25 cellular contexts compared by ENCODE assay signal in the genomic region with DNA sequence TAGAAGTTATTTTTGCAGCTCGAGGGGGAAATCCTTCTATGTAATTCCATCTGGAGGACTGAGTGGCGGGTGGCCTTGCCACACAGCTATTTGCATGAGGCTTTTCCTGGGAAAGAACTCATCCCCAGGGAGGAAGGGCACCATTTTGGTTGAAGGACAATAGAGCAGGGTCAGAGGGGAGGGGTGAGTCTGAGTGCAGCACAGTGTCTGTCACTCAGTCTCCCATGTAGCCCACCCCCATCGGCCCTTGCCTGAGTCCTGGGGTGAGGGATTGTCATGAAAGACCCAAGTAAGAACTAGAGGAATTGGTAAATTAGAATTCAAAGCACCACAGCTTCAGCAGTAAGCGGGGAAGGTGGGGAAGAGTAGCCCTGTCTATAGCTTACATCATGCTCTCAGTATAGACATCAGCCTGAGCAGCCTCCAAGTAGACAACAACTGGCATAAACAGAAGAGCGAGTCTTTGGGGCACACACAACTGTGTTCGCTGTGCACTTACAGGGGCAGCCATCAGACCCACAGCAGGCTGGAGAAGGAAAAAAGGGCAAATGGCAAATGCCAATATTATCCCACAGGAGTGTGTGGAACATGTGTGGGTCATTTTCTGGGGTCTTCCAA.
DNase-seq lines count a peak whose midpoint lies in the region; ATAC-seq, FAIRE-seq and TF ChIP-seq lines count a peak whose summit lies in the region.
"Had no signal": no experiment of that assay in that cellular context is flagged by ENCODE, and none has a peak within 500 bp of the region (broad histone marks: within the 10 kb centered on the region; RNA-seq: fewer than 3 reads in every experiment).

No MANE protein-coding gene starts in this region.

- TF ChIP-seq CTCF in H9 (conservative IDR thresholded peaks at IDR 0.05) = no peak
- TF ChIP-seq CTCF in H1 (IDR thresholded peaks at IDR 0.05; ENCODE audit: control extremely low read depth in 1 of 3, insufficient read depth in 1 of 3, low read depth in 1 of 3, low read length in 3 of 3) = no peak
- TF ChIP-seq CTCF in hepatocyte (IDR thresholded peaks at IDR 0.05; ENCODE audit: poor library complexity) = no peak

- H2BK12ac ChIP-seq in H9 (ENCODE audit: insufficient read length, low read depth, low read length) = peak overlapping the region; percentile 4
- H2BK12ac ChIP-seq in H1 (ENCODE audit: low read depth, low read length) = peak overlapping the region; percentile 94
- H2BK12ac ChIP-seq in trophoblast cell (ENCODE audit: low read length) = peak overlapping the region; percentile 41

- H3K9me2 ChIP-seq in hepatocyte (replicated peaks; ENCODE audit: insufficient read depth) = no peaks in the 10 kb centered on the region

- H2BK20ac ChIP-seq in H9 (ENCODE audit: low read depth, low read length, poor library complexity, severe bottlenecking) (no peak overlapping the region), H1 (ENCODE audit: low read length) (peak overlapping the region; percentile 57; the same call in 1 of the 2 replicates)

- CTCF ChIA-PET in H1 (lab: Charles Lee; ENCODE audit: partially characterized antibody) = interaction anchor here (0.9 to 2.3 kb wide), 8 partner anchors 10 to 152 kb away, joined by 3 to 11 read pairs (median 4); a partner anchor contains a TSS

- no peak overlapping the region for H3K27ac ChIP-seq in H9 (ENCODE audit: insufficient read length, low read depth, low read length)
- peak overlapping the region; percentile 31; the same call in 1 of the 2 replicates for H3K27ac ChIP-seq in H1 (ENCODE audit: low read depth, low read length)
- H3K27ac ChIP-seq in trophoblast cell (ENCODE audit: low read depth, low read length) = no peak overlapping the region
- no peak overlapping the region for H3K27ac ChIP-seq in hepatocyte
- H3K27ac ChIP-seq: HL-60, parathyroid adenoma had no signal

- H3K14ac ChIP-seq in H9 (ENCODE audit: insufficient read depth, low read length) (peak overlapping the region; percentile 42; the same call in 1 of the 2 replicates), H1 (ENCODE audit: insufficient read length) (no peak overlapping the region), trophoblast cell (ENCODE audit: low read length) (no peak overlapping the region)

- no peaks in the 10 kb centered on the region for H3K79me2 ChIP-seq in H9 (ENCODE audit: insufficient read depth, low read length)
- no peaks in the 10 kb centered on the region for H3K79me2 ChIP-seq in H1 (ENCODE audit: control insufficient read depth in 1 of 2, insufficient read depth in 2 of 2, low read length in 2 of 2)
- H3K79me2 ChIP-seq in trophoblast cell (ENCODE audit: control insufficient read depth, insufficient read depth, low read length, poor library complexity) = no peaks in the 10 kb centered on the region
- H3K79me2 ChIP-seq in hepatocyte = no peaks in the 10 kb centered on the region
- H3K79me2 ChIP-seq: parathyroid adenoma had no signal

- H2AK5ac ChIP-seq in H9 (ENCODE audit: insufficient read length, low read length) = no peak overlapping the region
- H2AK5ac ChIP-seq in H1 (ENCODE audit: low read depth, low read length) = 0 out of 2 replicates have a peak overlapping the region, but pooled peaks have one; percentile 42
- no peak overlapping the region for H2AK5ac ChIP-seq in trophoblast cell (ENCODE audit: low read length)

- H3K27me3 Mint-ChIP-seq in H9 (ENCODE audit: low read depth) = no peaks in the 10 kb centered on the region

- no peaks in the 10 kb centered on the region for H3K79me1 ChIP-seq in H9 (ENCODE audit: insufficient read depth, low read depth, low read length, poor library complexity, severe bottlenecking)
- no peaks in the 10 kb centered on the region for H3K79me1 ChIP-seq in H1 (ENCODE audit: low read depth, low read length)
- H3K79me1 ChIP-seq in trophoblast cell (ENCODE audit: low read length) = peaks cover 3% of the 10 kb centered on the region

- H3K9me3 Mint-ChIP-seq in H9 = no peaks in the 10 kb centered on the region
- H3K9me3 Mint-ChIP-seq: activated naive CD4-positive, alpha-beta T cell treated with anti-CD3 and anti-CD28 coated beads, Interleukin-2, amount 50 U/mL, for 72 hours; effector memory CD8-positive, alpha-beta T cell; HFFc6 had no signal

- H2BK15ac ChIP-seq in H9 (ENCODE audit: low read depth, low read length) (no peak overlapping the region), H1 (ENCODE audit: low read length) (0 out of 2 replicates have a peak overlapping the region, but pooled peaks have one; percentile 13)

- no peak overlapping the region for H4K91ac ChIP-seq in H9 (ENCODE audit: insufficient read length, low read depth, low read length)
- H4K91ac ChIP-seq in H1 (replicated peaks; ENCODE audit: insufficient read length, low read length) = peak overlapping the region; percentile 92
- peak overlapping the region; percentile 13 for H4K91ac ChIP-seq in trophoblast cell (ENCODE audit: low read depth, low read length)

- H3K4me2 ChIP-seq in H9 (ENCODE audit: insufficient read depth, insufficient read length, low read length) (no peak overlapping the region), H1 (ENCODE audit: insufficient read depth in 1 of 2, low read depth in 2 of 2, low read length in 2 of 2) (peak overlapping the region; percentile 26 to 36; a peak in 2 of 4 replicates), trophoblast cell (ENCODE audit: low read length) (no peak overlapping the region), hepatocyte (no peak overlapping the region)

- POLR2A ChIA-PET in H1 (lab: Charles Lee; ENCODE audit: partially characterized antibody) = interaction anchor here (1.3 to 1.6 kb wide), 3 partner anchors 42 to 227 kb away, joined by 3 read pairs; a partner anchor contains a TSS

- H3K23me2 ChIP-seq in H9 (ENCODE audit: insufficient read length, low read depth, low read length, poor library complexity, severe bottlenecking) (no peaks in the 10 kb centered on the region), H1 (ENCODE audit: low read depth, low read length) (no peaks in the 10 kb centered on the region)

- no peak overlapping the region for H3K9ac ChIP-seq in H9 (ENCODE audit: extremely low read depth, insufficient read length, low read length)
- H3K9ac ChIP-seq in H1 (replicated peaks in 1 of 4; ENCODE audit: extremely low read depth in 1 of 4, low read depth in 3 of 4, low read length in 3 of 4) = no peak overlapping the region
- H3K9ac ChIP-seq in trophoblast cell (ENCODE audit: low read length) = no peak overlapping the region
- H3K9ac ChIP-seq: parathyroid adenoma had no signal

- H3K4me1 ChIP-seq in H9 (ENCODE audit: insufficient read depth, low read length) (peaks cover 9% of the 10 kb centered on the region), H1 (replicated peaks in 1 of 4; ENCODE audit: control insufficient read depth in 3 of 4, insufficient read depth in 4 of 4, low read length in 3 of 4) (peaks cover 4 to 21% (median 12%) of the 10 kb centered on the region in 4 experiments; a peak in 4 of 7 replicates), trophoblast cell (ENCODE audit: control insufficient read depth in 1 of 2, insufficient read depth in 2 of 2, low read length in 2 of 2) (peaks cover 5 to 15% of the 10 kb centered on the region in 2 experiments), hepatocyte (ENCODE audit: insufficient read depth) (peaks cover 9% of the 10 kb centered on the region)
- H3K4me1 ChIP-seq: parathyroid adenoma had no signal

- H3T11ph ChIP-seq in H9 (ENCODE audit: low read length) = no peak overlapping the region

- H4K12ac ChIP-seq in trophoblast cell (ENCODE audit: low read depth, low read length) = no peak overlapping the region

- peak overlapping the region; percentile 54 for H3K18ac ChIP-seq in H9 (ENCODE audit: insufficient read length, low read depth, low read length)
- peak overlapping the region; percentile 89 for H3K18ac ChIP-seq in H1 (ENCODE audit: extremely low read depth, low read length)
- H3K18ac ChIP-seq in trophoblast cell (ENCODE audit: low read length) = no peak overlapping the region

- peak; percentile 60 for DNase-seq in H9
- peak in 1 of 2 experiments; percentile 55 for DNase-seq in H1 (ENCODE audit: low read depth in 1 of 2, low spot score in 2 of 2)
- DNase-seq in iPS DF 19.7 (ENCODE audit: low read depth, low spot score) = peak; percentile 57
- DNase-seq in trophoblast cell = no peak
- DNase-seq in hepatocyte (ENCODE audit: low spot score) = no peak
- no peak for DNase-seq in CD1c-positive myeloid dendritic cell (ENCODE audit: extremely low spot score)
- no peak for DNase-seq in H4 (ENCODE audit: low spot score)
- DNase-seq: CD8-positive, alpha-beta T cell; cerebellar nuclear complex; effector memory CD8-positive, alpha-beta T cell; HFFc6; MM.1S; naive thymus-derived CD8-positive, alpha-beta T cell; NCI-H1436 treated with DMSO at 0.1 percent for 48 hours; NCI-H2171; NCI-H526 treated with DMSO at 0.1 percent for 48 hours; stimulated activated CD4-positive, alpha-beta T cell treated with anti-CD3 and anti-CD28 coated beads, Interleukin-2, amount 100 ng/mL, for 24 hours; stimulated activated naive CD4-positive, alpha-beta T cell treated with Interleukin-2 at 50 U/mL for 16 hours had no signal

- H3K4me3 Mint-ChIP-seq in H9 = no peak overlapping the region; a peak in 2 of 5 replicates
- H3K4me3 Mint-ChIP-seq: CD8-positive, alpha-beta T cell; effector memory CD8-positive, alpha-beta T cell; HFFc6; naive thymus-derived CD8-positive, alpha-beta T cell had no signal

- H4K8ac ChIP-seq in H9 (replicated peaks; ENCODE audit: insufficient read length, low read depth, low read length) (no peak overlapping the region), H1 (ENCODE audit: extremely low read depth, insufficient read depth, low read length) (no peak overlapping the region), trophoblast cell (ENCODE audit: low read depth, low read length) (no peak overlapping the region)

- peak; percentile 55 for FAIRE-seq in H1 (lab: Jason Lieb, UNC)
- FAIRE-seq: GM12892, keratinocyte had no signal

- no peak overlapping the region for H3K56ac ChIP-seq in H9 (ENCODE audit: insufficient read length, low read depth, low read length)
- H3K56ac ChIP-seq in H1 (replicated peaks; ENCODE audit: insufficient read length, low read depth, low read length) = no peak overlapping the region

- no peak overlapping the region for H3K4ac ChIP-seq in H9 (ENCODE audit: low read depth, low read length)
- peak overlapping the region; percentile 6 for H3K4ac ChIP-seq in H1 (replicated peaks; ENCODE audit: insufficient read length, low read depth, low read length)
- no peak overlapping the region for H3K4ac ChIP-seq in trophoblast cell (ENCODE audit: low read depth, low read length)

- H2AFZ ChIP-seq in H9 (ENCODE audit: low read length) (no peak overlapping the region), H1 (ENCODE audit: low read length) (0 out of 2 replicates have a peak overlapping the region, but pooled peaks have one; percentile 65), trophoblast cell (ENCODE audit: insufficient read depth, low read length, poor library complexity) (peak overlapping the region; percentile 15), hepatocyte (no peak overlapping the region)
- H2AFZ ChIP-seq: parathyroid adenoma had no signal

- no peak for TF ChIP-seq RAD21 in H1 (IDR thresholded peaks at IDR 0.05 in 1 of 2, conservative IDR thresholded peaks at IDR 0.05 in 1 of 2; ENCODE audit: low read depth in 2 of 2, low read length in 2 of 2)

- no peak for ATAC-seq in HG02759 (IDR thresholded peaks at IDR 0.05; ENCODE audit: unreplicated experiment)
- ATAC-seq: activated naive CD4-positive, alpha-beta T cell treated with anti-CD3 and anti-CD28 coated beads, Interleukin-2, amount 50 U/mL, for 72 hours; CD8-positive, alpha-beta T cell; effector memory CD8-positive, alpha-beta T cell; naive thymus-derived CD8-positive, alpha-beta T cell had no signal

- H4K20me1 ChIP-seq in H9 (ENCODE audit: control insufficient read depth, insufficient read depth, insufficient read length) (no peaks in the 10 kb centered on the region), H1 (replicated peaks in 1 of 2; ENCODE audit: control insufficient read depth in 1 of 2, insufficient read depth in 2 of 2, low read length in 2 of 2) (no peaks in the 10 kb centered on the region), hepatocyte (ENCODE audit: insufficient read depth, poor library complexity, severe bottlenecking) (no peaks in the 10 kb centered on the region)

- no peaks in the 10 kb centered on the region for H3K9me3 ChIP-seq in H9 (ENCODE audit: control insufficient read depth, low read depth, low read length)
- H3K9me3 ChIP-seq in H1 (ENCODE audit: insufficient read depth in 2 of 2, low read depth in 1 of 2, low read length in 1 of 2) = no peaks in the 10 kb centered on the region
- no peaks in the 10 kb centered on the region for H3K9me3 ChIP-seq in trophoblast cell (ENCODE audit: insufficient read depth, low read depth, low read length)
- H3K9me3 ChIP-seq in hepatocyte (ENCODE audit: low read depth) = no peaks in the 10 kb centered on the region
- H3K9me3 ChIP-seq: ascending aorta had no signal

- H3K36me3 Mint-ChIP-seq in H9 (ENCODE audit: insufficient read depth in 1 of 3, low read depth in 3 of 3) = no peaks in the 10 kb centered on the region; a peak in 1 of 7 replicates
- H3K36me3 Mint-ChIP-seq: activated naive CD4-positive, alpha-beta T cell treated with anti-CD3 and anti-CD28 coated beads, Interleukin-2, amount 50 U/mL, for 72 hours; CD8-positive, alpha-beta T cell had no signal

- H3K4me1 Mint-ChIP-seq in H9 = peaks cover 43 to 46% of the 10 kb centered on the region in 2 experiments
- H3K4me1 Mint-ChIP-seq: naive thymus-derived CD8-positive, alpha-beta T cell had no signal

- peak overlapping the region; percentile 84 to 95 (median 89) for H3K27ac Mint-ChIP-seq in H9
- H3K27ac Mint-ChIP-seq: activated naive CD4-positive, alpha-beta T cell treated with anti-CD3 and anti-CD28 coated beads, Interleukin-2, amount 50 U/mL, for 72 hours; CD8-positive, alpha-beta T cell; effector memory CD8-positive, alpha-beta T cell; HFFc6 had no signal

- H3K4me3 ChIP-seq in H1 (ENCODE audit: extremely low read depth in 1 of 4, insufficient read depth in 2 of 4, low read depth in 3 of 4, low read length in 4 of 4) (no peak overlapping the region; a peak in 1 of 8 replicates), trophoblast cell (ENCODE audit: low read depth, low read length) (no peak overlapping the region), hepatocyte (no peak overlapping the region)
- H3K4me3 ChIP-seq: ascending aorta had no signal

- no peaks in the 10 kb centered on the region for H3K27me3 ChIP-seq in H9 (ENCODE audit: insufficient read depth, low read length)
- H3K27me3 ChIP-seq in H1 (replicated peaks in 1 of 4; ENCODE audit: control insufficient read depth in 3 of 4, extremely low read depth in 1 of 4, insufficient read depth in 3 of 4, low read length in 3 of 4) = no peaks in the 10 kb centered on the region
- H3K27me3 ChIP-seq in trophoblast cell (ENCODE audit: insufficient read depth, low read length) = no peaks in the 10 kb centered on the region
- H3K27me3 ChIP-seq in hepatocyte = no peaks in the 10 kb centered on the region
- H3K27me3 ChIP-seq: ascending aorta had no signal

- peak overlapping the region; percentile 85 for H4K5ac ChIP-seq in H9 (ENCODE audit: insufficient read length, low read depth, low read length)
- H4K5ac ChIP-seq in H1 (ENCODE audit: insufficient read length, low read depth, low read length) = peak overlapping the region; percentile 32

- TF ChIP-seq POLR2A in H1 (IDR thresholded peaks at IDR 0.05; ENCODE audit: control extremely low read depth in 1 of 2, low read depth in 2 of 2, low read length in 2 of 2) = no peak

- H2BK120ac ChIP-seq in H9 (ENCODE audit: low read depth, low read length, poor library complexity, severe bottlenecking) = no peak overlapping the region
- H2BK120ac ChIP-seq in H1 (replicated peaks; ENCODE audit: low read depth, low read length) = peak overlapping the region; percentile 91
- no peak overlapping the region for H2BK120ac ChIP-seq in trophoblast cell (ENCODE audit: insufficient read depth, low read length, poor library complexity)

- no CpG with 5 or more reads among the region's 6 CpGs for WGBS in H9 (ENCODE audit: extremely low coverage, insufficient read length, low lambda C conversion rate)
- 49% methylated on average over 6 of the region's 6 CpGs; no CpG with 5 or more reads in 1 of the 2 experiments for WGBS in H1 (ENCODE audit: extremely low coverage in 1 of 2, insufficient coverage in 1 of 2, insufficient read length in 1 of 2, insufficient replicate concordance in 2 of 2, low coverage in 1 of 2, low lambda C conversion rate in 2 of 2, missing lambda C conversion rate in 1 of 2), 2 experiments
- no CpG with 5 or more reads among the region's 6 CpGs for WGBS in trophoblast cell (ENCODE audit: extremely low coverage, insufficient coverage, insufficient read length)
- WGBS in hepatocyte (ENCODE audit: low lambda C conversion rate, missing lambda C conversion rate) = 88% methylated on average over 6 of the region's 6 CpGs

- no peaks in the 10 kb centered on the region for H3K36me3 ChIP-seq in H1 (ENCODE audit: control insufficient read depth in 2 of 4, insufficient read depth in 4 of 4, low read length in 3 of 4)
- H3K36me3 ChIP-seq in trophoblast cell (ENCODE audit: control insufficient read depth in 1 of 2, insufficient read depth in 2 of 2, low read length in 2 of 2) = no peaks in the 10 kb centered on the region
- no peaks in the 10 kb centered on the region for H3K36me3 ChIP-seq in hepatocyte (replicated peaks; ENCODE audit: insufficient read depth, low read depth)
- H3K36me3 ChIP-seq: ascending aorta had no signal

- H3K23ac ChIP-seq in H9 (ENCODE audit: insufficient read length, low read depth, low read length) (no peak overlapping the region), H1 (ENCODE audit: insufficient read length) (no peak overlapping the region), trophoblast cell (ENCODE audit: low read length) (no peak overlapping the region)

- no peak for TF ChIP-seq EP300 in H1 (IDR thresholded peaks at IDR 0.05; ENCODE audit: borderline replicate concordance in 1 of 2, low read depth in 2 of 2, low read length in 2 of 2)

- H2BK5ac ChIP-seq in H9 (ENCODE audit: insufficient read length, low read length) (no peak overlapping the region), H1 (ENCODE audit: low read depth, low read length) (peak overlapping the region; percentile 69; the same call in 1 of the 2 replicates), trophoblast cell (ENCODE audit: low read depth, low read length, poor library complexity) (no peak overlapping the region)

Comparison
In these comparisons a context has a peak if more than half of its experiments do, and no peak if none do; other contexts are left out.
1. DNase-seq: peak in H9 (single experiment) and iPS DF 19.7 (single experiment); none in trophoblast cell (0 of 2), hepatocyte (single experiment), CD1c-positive myeloid dendritic cell (single experiment) and H4 (single experiment).
2. H2AFZ ChIP-seq: peak in H1 (single experiment) and trophoblast cell (single experiment); none in H9 (single experiment) and hepatocyte (single experiment).
3. H2BK12ac ChIP-seq: peak in every context shown above with its lines; median percentile 94 in H1; 41 in trophoblast cell; 4 in H9.
4. H3K4me2 ChIP-seq: peak in H1 (2 of 2); none in H9 (single experiment), trophoblast cell (single experiment) and hepatocyte (single experiment).